In genomic region chr3:136882575-136882974, GRCh38 we compare ENCODE assay signal across 13 cellular contexts. TPM values are rescaled to one million over a fixed set of nuclear protein-coding genes. Genes with fewer than 3 reads are reported as not detected.
DNase-seq lines count a peak whose midpoint lies in the region; ATAC-seq, FAIRE-seq and TF ChIP-seq lines count a peak whose summit lies in the region.
"Had no signal": no experiment of that assay in that cellular context is flagged by ENCODE, and none has a peak within 500 bp of the region (broad histone marks: within the 10 kb centered on the region; RNA-seq: fewer than 3 reads in every experiment).

No MANE protein-coding gene starts in this region.

- H3K79me2 ChIP-seq in K562 (ENCODE audit: control insufficient read depth, insufficient read depth, low read length) = peaks cover 86% of the 10 kb centered on the region
- peaks cover 99% of the 10 kb centered on the region for H3K79me2 ChIP-seq in smooth muscle cell (ENCODE audit: low read depth)

- H3K9ac ChIP-seq in K562 (ENCODE audit: insufficient read depth in 1 of 2, low read depth in 2 of 2, low read length in 2 of 2) (no peak overlapping the region), smooth muscle cell (ENCODE audit: low read depth) (no peak overlapping the region)

- no peak for TF ChIP-seq POLR2A in K562 (conservative IDR thresholded peaks at IDR 0.05)
- no peak for TF ChIP-seq POLR2A in stomach (IDR thresholded peaks at IDR 0.05)

- H3K4me3 ChIP-seq in K562 (no peak overlapping the region), stomach (no peak overlapping the region), smooth muscle cell (no peak overlapping the region)
- H3K4me3 ChIP-seq: esophagus muscularis mucosa, transverse colon had no signal

- no peak overlapping the region for H3K4me3 Mint-ChIP-seq in stimulated activated naive B cell treated with anti-CD40 and anti-IgM and Interleukin-4, amounts not matched to agents 10 μg/mL and 1 μg/mL and 100 μg/mL, for 72 hours
- H3K4me3 Mint-ChIP-seq: activated naive CD4-positive, alpha-beta T cell treated with anti-CD3 and anti-CD28 coated beads for 36 hours had no signal

- H3K4me1 ChIP-seq in K562 (replicated peaks in 1 of 2; ENCODE audit: control insufficient read depth in 2 of 2, insufficient read depth in 2 of 2, low read length in 2 of 2) (peaks cover 0 to 1% of the 10 kb centered on the region in 2 experiments; a peak in 1 of 5 replicates), stomach (peaks cover 7 to 44% (median 16%) of the 10 kb centered on the region in 4 donors), smooth muscle cell (ENCODE audit: low read depth) (no peaks in the 10 kb centered on the region)

- H3K36me3 ChIP-seq in K562 (ENCODE audit: control insufficient read depth, insufficient read depth, low read length) (no peaks in the 10 kb centered on the region), stomach (no peaks in the 10 kb centered on the region), smooth muscle cell (ENCODE audit: low read depth) (no peaks in the 10 kb centered on the region)
- H3K36me3 ChIP-seq: esophagus muscularis mucosa, transverse colon had no signal

- H3F3A ChIP-seq in smooth muscle cell (ENCODE audit: low read depth) = no peaks in the 10 kb centered on the region

- in situ Hi-C loops in K562 (cut with MboI) = no loop called here

- H3K9me3 Mint-ChIP-seq in stimulated activated naive B cell treated with anti-CD40 and anti-IgM and Interleukin-4, amounts not matched to agents 10 μg/mL and 1 μg/mL and 100 μg/mL, for 72 hours = peaks cover 0 to 6% of the 10 kb centered on the region in 2 donors

- CTCF ChIA-PET in K562 (lab: Yijun Ruan, JAX; ENCODE audit: low intra/inter-chr PET ratio) = no interaction called here

- H3K4me1 Mint-ChIP-seq in stimulated activated naive B cell treated with anti-CD40 and anti-IgM and Interleukin-4, amounts not matched to agents 10 μg/mL and 1 μg/mL and 100 μg/mL, for 72 hours = peaks cover 25 to 63% of the 10 kb centered on the region in 2 donors

- no peak overlapping the region for H3K27ac Mint-ChIP-seq in stimulated activated naive B cell treated with anti-CD40 and anti-IgM and Interleukin-4, amounts not matched to agents 10 μg/mL and 1 μg/mL and 100 μg/mL, for 72 hours
- H3K27ac Mint-ChIP-seq: activated naive CD4-positive, alpha-beta T cell treated with anti-CD3 and anti-CD28 coated beads for 36 hours had no signal

- BruUV-seq in K562 (replicated peaks; lab: Mats Ljungman, UMichigan) = no TSS peak

- POLR2A ChIA-PET in K562 (lab: Yijun Ruan, JAX) = no interaction called here

- intact Hi-C loops in K562 (cut with micrococcal nuclease) (no loop called here), stomach (cut with DNase I; ENCODE audit: low total_unique reads) (no loop called here)

- TF ChIP-seq RAD21 in K562 (CRISPR knock-in tag; conservative IDR thresholded peaks at IDR 0.05 in 1 of 2, IDR thresholded peaks at IDR 0.05 in 1 of 2) = no peak

- H4K20me1 ChIP-seq in K562 (replicated peaks; ENCODE audit: control insufficient read depth, insufficient read depth, low read length) (0 out of 2 replicates have a peak, but pooled peaks cover 7% of the 10 kb centered on the region), smooth muscle cell (ENCODE audit: low read depth) (peaks cover 74% of the 10 kb centered on the region)

- H3K9me1 ChIP-seq in K562 (ENCODE audit: control insufficient read depth, insufficient read depth, low read length) = no peaks in the 10 kb centered on the region

- no peak for DNase-seq in activated CD4-positive, CD25-positive, alpha-beta regulatory T cell (lab: John Stamatoyannopoulos, UW)
- DNase-seq in NCI-H146 treated with DMSO at 0.1 percent for 48 hours (lab: John Stamatoyannopoulos, UW; ENCODE audit: unreplicated experiment) (peak; percentile 13), K562 (ENCODE audit: extremely low read depth in 1 of 4, low spot score in 3 of 4) (peak; percentile 49 to 70 (median 56)), stomach (no peak), smooth muscle cell (lab: John Stamatoyannopoulos, UW; ENCODE audit: unreplicated experiment) (no peak)
- DNase-seq in stimulated activated naive B cell treated with anti-CD40 and anti-IgM and Interleukin-4, amounts not matched to agents 10 μg/mL and 1 μg/mL and 100 μg/mL, for 72 hours = no peak
- DNase-seq: activated CD4-positive, alpha-beta T cell treated with anti-CD3 and anti-CD28 coated beads for 48 hours; activated naive CD4-positive, alpha-beta T cell treated with anti-CD3 and anti-CD28 coated beads for 36 hours; SHP77; transverse colon had no signal

- H3K4me2 ChIP-seq in K562 (ENCODE audit: insufficient read depth, low read length) (no peak overlapping the region), smooth muscle cell (no peak overlapping the region)

- peak; percentile 65 for FAIRE-seq in K562 (lab: Jason Lieb, UNC)

- WGBS in K562 (ENCODE audit: insufficient coverage, low coverage, missing lambda C conversion rate) = 50% methylated on average over 1 of the region's 1 CpG
- WGBS in stomach, 5 donors = 78 to 94% (median 86%) methylated on average over 1 of the region's 1 CpG
- 89% methylated on average over 1 of the region's 1 CpG for WGBS in smooth muscle cell (ENCODE audit: low lambda C conversion rate)

- ATAC-seq in activated CD4-positive, CD25-positive, alpha-beta regulatory T cell treated with anti-CD3 and anti-CD28 coated beads, Interleukin-2, amount 50 U/mL, for 24 hours = peak; percentile 83 to 84
- ATAC-seq in K562 = peak; percentile 94
- ATAC-seq in stimulated activated naive B cell treated with anti-CD40 and anti-IgM and Interleukin-4, amounts not matched to agents 10 μg/mL and 1 μg/mL and 100 μg/mL, for 72 hours (replicated peaks) = peak; percentile 46 to 69
- no peak for ATAC-seq in HG03025 (IDR thresholded peaks at IDR 0.05; ENCODE audit: low FRiP score, unreplicated experiment)

- no peak for TF ChIP-seq CTCF in K562 (IDR thresholded peaks at IDR 0.05 in 2 of 3, conservative IDR thresholded peaks at IDR 0.05 in 1 of 3; ENCODE audit: insufficient read depth in 2 of 3, low read depth in 1 of 3, low read length in 3 of 3)
- no peak for TF ChIP-seq CTCF in stomach (IDR thresholded peaks at IDR 0.05)
- no peak for TF ChIP-seq CTCF in smooth muscle cell (IDR thresholded peaks at IDR 0.05; ENCODE audit: borderline replicate concordance, insufficient read depth, poor library complexity, severe bottlenecking)

- no peak overlapping the region for H3K27ac ChIP-seq in K562 (ENCODE audit: extremely low read depth, low read depth, low read length)
- H3K27ac ChIP-seq in stomach = no peak overlapping the region
- H3K27ac ChIP-seq in smooth muscle cell (ENCODE audit: low read depth) = no peak overlapping the region
- H3K27ac ChIP-seq: esophagus muscularis mucosa, transverse colon had no signal

- H3K27me3 ChIP-seq in K562 (ENCODE audit: control insufficient read depth in 2 of 2, insufficient read depth in 2 of 2, low read length in 2 of 2) = no peaks in the 10 kb centered on the region
- no peaks in the 10 kb centered on the region for H3K27me3 ChIP-seq in stomach
- no peaks in the 10 kb centered on the region for H3K27me3 ChIP-seq in smooth muscle cell (ENCODE audit: low read depth)
- H3K27me3 ChIP-seq: esophagus muscularis mucosa, transverse colon had no signal

- TF ChIP-seq EP300 in K562 (IDR thresholded peaks at IDR 0.05; ENCODE audit: low read length) (no peak), stomach (IDR thresholded peaks at IDR 0.05) (no peak)

- H3K9me3 ChIP-seq in K562 (replicated peaks; ENCODE audit: control insufficient read depth, insufficient read depth, low read depth, low read length) (no peaks in the 10 kb centered on the region; the same call in 1 of the 2 replicates), stomach (no peaks in the 10 kb centered on the region), smooth muscle cell (replicated peaks; ENCODE audit: low read depth) (no peaks in the 10 kb centered on the region)
- H3K9me3 ChIP-seq: esophagus muscularis mucosa, transverse colon had no signal

- no peaks in the 10 kb centered on the region for H3K27me3 Mint-ChIP-seq in stimulated activated naive B cell treated with anti-CD40 and anti-IgM and Interleukin-4, amounts not matched to agents 10 μg/mL and 1 μg/mL and 100 μg/mL, for 72 hours

- H2AFZ ChIP-seq in K562 (ENCODE audit: low read depth, low read length) (no peak overlapping the region), smooth muscle cell (ENCODE audit: low read depth) (no peak overlapping the region)

- H3K36me3 Mint-ChIP-seq in stimulated activated naive B cell treated with anti-CD40 and anti-IgM and Interleukin-4, amounts not matched to agents 10 μg/mL and 1 μg/mL and 100 μg/mL, for 72 hours = peaks cover 4 to 29% of the 10 kb centered on the region in 2 donors

TF ChIP-seq in K562, 482 proteins besides CTCF, POLR2A, EP300 and RAD21 (continues in another document):
- no peak for TF ChIP-seq ZNF282 (CRISPR knock-in tag; IDR thresholded peaks at IDR 0.05)

RNA-seq across cellular contexts. Expression of gene NCK1, which starts 20.6 kb away (rescaled TPM):
- total RNA-seq in K562 (2011; cell fraction: chromatin; rRNA removed; ENCODE audit: low replicate concordance) = 18.7 and 56.8 TPM in 2 replicates
- 11.3 and 15.9 TPM in 2 replicates for total RNA-seq in K562 (2011; cell fraction: nucleolus; rRNA removed)
- 30.7 and 64.5 TPM in 2 replicates for total RNA-seq in K562 (2011; cell fraction: nucleoplasm; rRNA removed)
- 14.9 and 23.2 TPM in 2 replicates for total RNA-seq in K562 (2014; rRNA removed)
- total RNA-seq in K562 (2014; rRNA removed; fragmentation: Illumina TruSeq; extraction: Trizol) = 24.4 and 25.0 TPM in 2 replicates
- 23.2 and 27.1 TPM in 2 replicates for total RNA-seq in K562 (2015; rRNA removed; fragmentation: Illumina TruSeq; extraction: Trizol)
- 22.6 and 23.2 TPM in 2 replicates for total RNA-seq in K562 (2021)
- 22.9 and 30.5 TPM in 2 replicates for polyA plus RNA-seq in K562 (2011; rRNA removed)
- 4.0 and 8.7 TPM in 2 replicates for polyA plus RNA-seq in K562 (2011; cell fraction: cytosol; rRNA removed)
- polyA plus RNA-seq in K562 (2011; cell fraction: nucleus; rRNA removed) = 6.3 and 11.6 TPM in 2 replicates
- polyA plus RNA-seq in K562 (2012) = 17.4 and 19.4 TPM in 2 replicates
- polyA plus RNA-seq in K562 (2014; fragmentation: Illumina TruSeq; extraction: Trizol) = 26.4 and 30.0 TPM in 2 replicates
- polyA plus RNA-seq in K562 (2014; fragmentation: Nextera tagmentation; extraction: Ambion mirVana) = 10 to 100 TPM; 17.3 to 24.4 TPM
- polyA plus RNA-seq in K562 (2014; rRNA removed) = 22.2 and 25.7 TPM in 2 replicates
- polyA minus RNA-seq in K562 (2011; rRNA and poly(A)+ RNA removed) = 46.4 and 62.6 TPM in 2 replicates
- 13.9 and 16.8 TPM in 2 replicates for polyA minus RNA-seq in K562 (2011; cell fraction: cytosol; rRNA and poly(A)+ RNA removed)
- polyA minus RNA-seq in K562 (2011; cell fraction: nucleus; rRNA and poly(A)+ RNA removed) = 18.2 and 29.5 TPM in 2 replicates
- total RNA-seq in stomach = 10 to 100 TPM; 21.0 to 59.8 (median 29.8) TPM
- 10 to 100 TPM; 11.9 to 22.5 (median 16.3) TPM for polyA plus RNA-seq in stomach
- total RNA-seq in smooth muscle cell = 41.8 and 59.2 TPM in 2 replicates
- polyA plus RNA-seq in smooth muscle cell = 21.1 and 23.6 TPM in 2 replicates

Comparison
In these comparisons a context has a peak if more than half of its experiments do, and no peak if none do; other contexts are left out.
1. DNase-seq: peak in NCI-H146 treated with DMSO at 0.1 percent for 48 hours (single experiment) and K562 (4 of 4); none in activated CD4-positive, CD25-positive, alpha-beta regulatory T cell (0 of 4), stimulated activated naive B cell treated with anti-CD40 and anti-IgM and Interleukin-4, amounts not matched to agents 10 μg/mL and 1 μg/mL and 100 μg/mL, for 72 hours (single experiment), stomach (single experiment) and smooth muscle cell (single experiment).